Comparison of ENCODE assay signal across 8 cellular contexts in the genomic region with DNA sequence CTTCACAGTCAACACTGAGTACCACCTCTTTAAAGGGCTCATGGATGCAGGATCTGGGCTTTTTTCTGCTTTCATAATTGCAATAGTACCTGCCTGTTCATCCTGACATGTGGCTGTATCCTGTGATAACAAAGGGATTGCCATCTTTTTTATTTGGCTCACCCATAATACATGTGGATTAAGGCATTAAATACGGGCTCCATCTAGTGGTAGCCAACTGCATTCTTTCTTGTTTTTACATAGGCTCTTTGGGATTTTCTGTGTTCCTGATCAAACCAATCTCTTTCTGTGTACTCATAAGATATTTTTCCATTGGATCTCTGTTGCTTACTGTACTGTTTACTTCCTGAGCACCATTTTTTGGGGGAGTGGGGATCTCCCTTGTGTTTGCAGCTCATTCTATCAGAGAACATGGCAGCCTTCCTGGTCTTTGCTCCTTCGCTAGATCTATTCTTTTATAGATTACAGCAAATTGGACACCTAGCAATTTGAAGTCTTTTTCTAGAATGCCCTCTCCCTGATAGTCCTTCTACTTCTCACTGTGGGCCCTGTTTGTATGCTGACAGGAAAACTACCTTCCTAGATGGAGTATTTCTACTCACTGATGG.
DNase-seq lines count a peak whose midpoint lies in the region; ATAC-seq and TF ChIP-seq lines count a peak whose summit lies in the region.

No MANE protein-coding gene starts in this region.

- no peaks in the 10 kb centered on the region for H3K4me1 ChIP-seq in Caco-2
- H3K4me1 ChIP-seq in breast epithelium, result no peaks in the 10 kb centered on the region
- no peaks in the 10 kb centered on the region for H3K4me1 ChIP-seq in mesenchymal stem cell (ENCODE audit: control insufficient read depth, insufficient read depth, low read depth, low read length)

- no peak overlapping the region for H2BK120ac ChIP-seq in mesenchymal stem cell (ENCODE audit: low read depth, low read length)

- no peak overlapping the region for H3K4me3 Mint-ChIP-seq in Caco-2 (ENCODE audit: unreplicated experiment)

- POLR2A ChIA-PET in Caco-2 (lab: Charles Lee), result no interaction called here

- H3K4ac ChIP-seq in mesenchymal stem cell (ENCODE audit: low read depth in 1 of 2, low read length in 2 of 2), result no peak overlapping the region

- H3K9me3 ChIP-seq in Caco-2 (no peaks in the 10 kb centered on the region), breast epithelium (no peaks in the 10 kb centered on the region), mesenchymal stem cell (ENCODE audit: control insufficient read depth, low read length) (no peaks in the 10 kb centered on the region)

- 50% methylated on average over 2 of the region's 2 CpGs for WGBS in mesenchymal stem cell

- H3K36me3 ChIP-seq in Caco-2 (ENCODE audit: control insufficient read depth, insufficient read depth, low read length) (no peaks in the 10 kb centered on the region), breast epithelium (no peaks in the 10 kb centered on the region), mesenchymal stem cell (ENCODE audit: control insufficient read depth in 1 of 2, insufficient read depth in 2 of 2, low read depth in 1 of 2, low read length in 2 of 2) (no peaks in the 10 kb centered on the region)

- no peak overlapping the region for H4K8ac ChIP-seq in mesenchymal stem cell (ENCODE audit: low read length)

- no peak overlapping the region for H4K91ac ChIP-seq in mesenchymal stem cell (ENCODE audit: low read length)

- no peaks in the 10 kb centered on the region for H3K27me3 Mint-ChIP-seq in Caco-2 (ENCODE audit: insufficient read depth, unreplicated experiment)

- ATAC-seq in HG02623 (IDR thresholded peaks at IDR 0.05; ENCODE audit: unreplicated experiment) (peak; percentile 48), GM21360 (IDR thresholded peaks at IDR 0.05; ENCODE audit: unreplicated experiment) (no peak), HG02970 (IDR thresholded peaks at IDR 0.05; ENCODE audit: low FRiP score, unreplicated experiment) (no peak)

- H3K23ac ChIP-seq in mesenchymal stem cell (ENCODE audit: low read length in 2 of 2), result no peak overlapping the region

- peak; percentile 56 to 66 for TF ChIP-seq CTCF in Caco-2 (IDR thresholded peaks at IDR 0.05; ENCODE audit: insufficient read depth in 1 of 2, low read depth in 1 of 2, low read length in 1 of 2, severe bottlenecking in 1 of 2, unreplicated experiment in 1 of 2)
- peak in 2 of 3 donors; percentile 36 to 58 for TF ChIP-seq CTCF in breast epithelium (IDR thresholded peaks at IDR 0.05)

- H2AFZ ChIP-seq in mesenchymal stem cell (ENCODE audit: low read depth, low read length), result no peak overlapping the region

- no peak overlapping the region for H2AK5ac ChIP-seq in mesenchymal stem cell (ENCODE audit: low read length, severe bottlenecking)

- no peak overlapping the region for H3K27ac Mint-ChIP-seq in Caco-2 (ENCODE audit: unreplicated experiment)

- no peaks in the 10 kb centered on the region for H3K79me1 ChIP-seq in mesenchymal stem cell (replicated peaks; ENCODE audit: low read length, poor library complexity, severe bottlenecking)

- peak in 1 of 2 experiments; percentile 37 for DNase-seq in Caco-2
- peak; percentile 11 for DNase-seq in NCI-H345 treated with DMSO at 0.1 percent for 48 hours (lab: John Stamatoyannopoulos, UW; ENCODE audit: unreplicated experiment)
- no peak for DNase-seq in breast epithelium (ENCODE audit: low spot score in 2 of 2)
- peak; percentile 68 for DNase-seq in mesenchymal stem cell
- DNase-seq in DMS79 treated with DMSO at 0.1 percent for 48 hours (lab: John Stamatoyannopoulos, UW), result no peak

- BruUV-seq in Caco-2 (replicated peaks; lab: Mats Ljungman, UMichigan), result no TSS peak

- no peak for TF ChIP-seq POLR2A in breast epithelium (IDR thresholded peaks at IDR 0.05)

- no peak overlapping the region for H2BK5ac ChIP-seq in mesenchymal stem cell (ENCODE audit: low read depth, low read length, poor library complexity, severe bottlenecking)

- intact Hi-C loops in Caco-2 (cut with micrococcal nuclease; ENCODE audit: unreplicated experiment), result loop anchor here (1.0 kb wide), 2 partner anchors 481 to 775 kb away; no protein-coding TSS in a partner anchor
- intact Hi-C loops in breast epithelium (cut with DNase I; ENCODE audit: low total_unique reads), result no loop called here

- no peak overlapping the region for H3K4me3 ChIP-seq in Caco-2 (ENCODE audit: low read depth, low read length)
- H3K4me3 ChIP-seq in breast epithelium, result no peak overlapping the region
- H3K4me3 ChIP-seq in mesenchymal stem cell (ENCODE audit: insufficient read depth in 1 of 2, low read depth in 1 of 2, low read length in 2 of 2), result no peak overlapping the region

- CTCF ChIA-PET in Caco-2 (lab: Charles Lee), result no interaction called here

- H3K36me3 Mint-ChIP-seq in Caco-2 (ENCODE audit: insufficient read depth, unreplicated experiment), result no peaks in the 10 kb centered on the region

- H2BK15ac ChIP-seq in mesenchymal stem cell (ENCODE audit: low read depth, poor library complexity, severe bottlenecking), result no peak overlapping the region

- no peak overlapping the region for H3K9ac ChIP-seq in mesenchymal stem cell (ENCODE audit: low read length)

- H3K18ac ChIP-seq in mesenchymal stem cell (ENCODE audit: low read depth in 1 of 2, low read length in 2 of 2), result no peak overlapping the region

- H3K4me2 ChIP-seq in mesenchymal stem cell (ENCODE audit: low read length, poor library complexity, severe bottlenecking), result no peak overlapping the region

- H3K27me3 ChIP-seq in Caco-2 (replicated peaks; ENCODE audit: control insufficient read depth, insufficient read depth, low read length) (no peaks in the 10 kb centered on the region), breast epithelium (no peaks in the 10 kb centered on the region), mesenchymal stem cell (ENCODE audit: control insufficient read depth in 1 of 2, insufficient read depth in 1 of 2, low read length in 2 of 2) (no peaks in the 10 kb centered on the region)

- no peak overlapping the region for H3K27ac ChIP-seq in breast epithelium
- no peak overlapping the region for H3K27ac ChIP-seq in mesenchymal stem cell (ENCODE audit: low read length, poor library complexity, severe bottlenecking)

- H2BK12ac ChIP-seq in mesenchymal stem cell (ENCODE audit: low read length in 2 of 2), result no peak overlapping the region

- no peaks in the 10 kb centered on the region for H3K4me1 Mint-ChIP-seq in Caco-2 (ENCODE audit: low read depth, unreplicated experiment)

- no peak overlapping the region for H3K14ac ChIP-seq in mesenchymal stem cell (ENCODE audit: low read length in 2 of 2)

- no peaks in the 10 kb centered on the region for H3K9me3 Mint-ChIP-seq in Caco-2 (ENCODE audit: unreplicated experiment)

Comparison
In these comparisons a context has a peak if more than half of its experiments do, and no peak if none do; other contexts are left out.
1. DNase-seq: peak in NCI-H345 treated with DMSO at 0.1 percent for 48 hours (single experiment) and mesenchymal stem cell (single experiment); none in breast epithelium (0 of 2) and DMS79 treated with DMSO at 0.1 percent for 48 hours (single experiment).